1 cellular context compared by ENCODE assay signal in genomic region chr14:73644531-73645247, GRCh38.
TF ChIP-seq lines count a peak whose summit lies in the region.

A gene with protein sequence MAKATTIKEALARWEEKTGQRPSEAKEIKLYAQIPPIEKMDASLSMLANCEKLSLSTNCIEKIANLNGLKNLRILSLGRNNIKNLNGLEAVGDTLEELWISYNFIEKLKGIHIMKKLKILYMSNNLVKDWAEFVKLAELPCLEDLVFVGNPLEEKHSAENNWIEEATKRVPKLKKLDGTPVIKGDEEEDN (plus strand): TSS chr14:73644986. CDS start chr14:73645040, 54 bp downstream.

TF ChIP-seq in K562, 482 proteins besides CTCF, POLR2A, EP300 and RAD21 (continued from another document and continues in another):
- TF ChIP-seq, protein P1, sequence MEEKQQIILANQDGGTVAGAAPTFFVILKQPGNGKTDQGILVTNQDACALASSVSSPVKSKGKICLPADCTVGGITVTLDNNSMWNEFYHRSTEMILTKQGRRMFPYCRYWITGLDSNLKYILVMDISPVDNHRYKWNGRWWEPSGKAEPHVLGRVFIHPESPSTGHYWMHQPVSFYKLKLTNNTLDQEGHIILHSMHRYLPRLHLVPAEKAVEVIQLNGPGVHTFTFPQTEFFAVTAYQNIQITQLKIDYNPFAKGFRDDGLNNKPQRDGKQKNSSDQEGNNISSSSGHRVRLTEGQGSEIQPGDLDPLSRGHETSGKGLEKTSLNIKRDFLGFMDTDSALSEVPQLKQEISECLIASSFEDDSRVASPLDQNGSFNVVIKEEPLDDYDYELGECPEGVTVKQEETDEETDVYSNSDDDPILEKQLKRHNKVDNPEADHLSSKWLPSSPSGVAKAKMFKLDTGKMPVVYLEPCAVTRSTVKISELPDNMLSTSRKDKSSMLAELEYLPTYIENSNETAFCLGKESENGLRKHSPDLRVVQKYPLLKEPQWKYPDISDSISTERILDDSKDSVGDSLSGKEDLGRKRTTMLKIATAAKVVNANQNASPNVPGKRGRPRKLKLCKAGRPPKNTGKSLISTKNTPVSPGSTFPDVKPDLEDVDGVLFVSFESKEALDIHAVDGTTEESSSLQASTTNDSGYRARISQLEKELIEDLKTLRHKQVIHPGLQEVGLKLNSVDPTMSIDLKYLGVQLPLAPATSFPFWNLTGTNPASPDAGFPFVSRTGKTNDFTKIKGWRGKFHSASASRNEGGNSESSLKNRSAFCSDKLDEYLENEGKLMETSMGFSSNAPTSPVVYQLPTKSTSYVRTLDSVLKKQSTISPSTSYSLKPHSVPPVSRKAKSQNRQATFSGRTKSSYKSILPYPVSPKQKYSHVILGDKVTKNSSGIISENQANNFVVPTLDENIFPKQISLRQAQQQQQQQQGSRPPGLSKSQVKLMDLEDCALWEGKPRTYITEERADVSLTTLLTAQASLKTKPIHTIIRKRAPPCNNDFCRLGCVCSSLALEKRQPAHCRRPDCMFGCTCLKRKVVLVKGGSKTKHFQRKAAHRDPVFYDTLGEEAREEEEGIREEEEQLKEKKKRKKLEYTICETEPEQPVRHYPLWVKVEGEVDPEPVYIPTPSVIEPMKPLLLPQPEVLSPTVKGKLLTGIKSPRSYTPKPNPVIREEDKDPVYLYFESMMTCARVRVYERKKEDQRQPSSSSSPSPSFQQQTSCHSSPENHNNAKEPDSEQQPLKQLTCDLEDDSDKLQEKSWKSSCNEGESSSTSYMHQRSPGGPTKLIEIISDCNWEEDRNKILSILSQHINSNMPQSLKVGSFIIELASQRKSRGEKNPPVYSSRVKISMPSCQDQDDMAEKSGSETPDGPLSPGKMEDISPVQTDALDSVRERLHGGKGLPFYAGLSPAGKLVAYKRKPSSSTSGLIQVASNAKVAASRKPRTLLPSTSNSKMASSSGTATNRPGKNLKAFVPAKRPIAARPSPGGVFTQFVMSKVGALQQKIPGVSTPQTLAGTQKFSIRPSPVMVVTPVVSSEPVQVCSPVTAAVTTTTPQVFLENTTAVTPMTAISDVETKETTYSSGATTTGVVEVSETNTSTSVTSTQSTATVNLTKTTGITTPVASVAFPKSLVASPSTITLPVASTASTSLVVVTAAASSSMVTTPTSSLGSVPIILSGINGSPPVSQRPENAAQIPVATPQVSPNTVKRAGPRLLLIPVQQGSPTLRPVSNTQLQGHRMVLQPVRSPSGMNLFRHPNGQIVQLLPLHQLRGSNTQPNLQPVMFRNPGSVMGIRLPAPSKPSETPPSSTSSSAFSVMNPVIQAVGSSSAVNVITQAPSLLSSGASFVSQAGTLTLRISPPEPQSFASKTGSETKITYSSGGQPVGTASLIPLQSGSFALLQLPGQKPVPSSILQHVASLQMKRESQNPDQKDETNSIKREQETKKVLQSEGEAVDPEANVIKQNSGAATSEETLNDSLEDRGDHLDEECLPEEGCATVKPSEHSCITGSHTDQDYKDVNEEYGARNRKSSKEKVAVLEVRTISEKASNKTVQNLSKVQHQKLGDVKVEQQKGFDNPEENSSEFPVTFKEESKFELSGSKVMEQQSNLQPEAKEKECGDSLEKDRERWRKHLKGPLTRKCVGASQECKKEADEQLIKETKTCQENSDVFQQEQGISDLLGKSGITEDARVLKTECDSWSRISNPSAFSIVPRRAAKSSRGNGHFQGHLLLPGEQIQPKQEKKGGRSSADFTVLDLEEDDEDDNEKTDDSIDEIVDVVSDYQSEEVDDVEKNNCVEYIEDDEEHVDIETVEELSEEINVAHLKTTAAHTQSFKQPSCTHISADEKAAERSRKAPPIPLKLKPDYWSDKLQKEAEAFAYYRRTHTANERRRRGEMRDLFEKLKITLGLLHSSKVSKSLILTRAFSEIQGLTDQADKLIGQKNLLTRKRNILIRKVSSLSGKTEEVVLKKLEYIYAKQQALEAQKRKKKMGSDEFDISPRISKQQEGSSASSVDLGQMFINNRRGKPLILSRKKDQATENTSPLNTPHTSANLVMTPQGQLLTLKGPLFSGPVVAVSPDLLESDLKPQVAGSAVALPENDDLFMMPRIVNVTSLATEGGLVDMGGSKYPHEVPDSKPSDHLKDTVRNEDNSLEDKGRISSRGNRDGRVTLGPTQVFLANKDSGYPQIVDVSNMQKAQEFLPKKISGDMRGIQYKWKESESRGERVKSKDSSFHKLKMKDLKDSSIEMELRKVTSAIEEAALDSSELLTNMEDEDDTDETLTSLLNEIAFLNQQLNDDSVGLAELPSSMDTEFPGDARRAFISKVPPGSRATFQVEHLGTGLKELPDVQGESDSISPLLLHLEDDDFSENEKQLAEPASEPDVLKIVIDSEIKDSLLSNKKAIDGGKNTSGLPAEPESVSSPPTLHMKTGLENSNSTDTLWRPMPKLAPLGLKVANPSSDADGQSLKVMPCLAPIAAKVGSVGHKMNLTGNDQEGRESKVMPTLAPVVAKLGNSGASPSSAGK (IDR thresholded peaks at IDR 0.05), result peak; percentile 75; the same call in 1 of the 2 replicates
- TF ChIP-seq HMG20A (CRISPR knock-in tag; conservative IDR thresholded peaks at IDR 0.05) (no peak), SIN3A (IDR thresholded peaks at IDR 0.05; ENCODE audit: borderline replicate concordance in 2 of 2, control insufficient read depth in 1 of 2, low read depth in 2 of 2, low read length in 2 of 2) (0 out of 4 replicates have a peak, but pooled peaks of 1 of the 2 experiments have one; percentile 61), PTBP1 (IDR thresholded peaks at IDR 0.05; ENCODE audit: low read depth, low read length) (no peak), HNRNPLL (IDR thresholded peaks at IDR 0.05; ENCODE audit: low read depth, low read length, poor library complexity, severe bottlenecking) (peak; percentile 66), ATF7 (IDR thresholded peaks at IDR 0.05) (0 out of 2 replicates have a peak, but pooled peaks have one; percentile 33), KHSRP (IDR thresholded peaks at IDR 0.05) (no peak), EGR1 (conservative IDR thresholded peaks at IDR 0.05) (no peak), HNRNPK (IDR thresholded peaks at IDR 0.05; ENCODE audit: low read depth, low read length, poor library complexity, severe bottlenecking) (no peak), CBFA2T3 (IDR thresholded peaks at IDR 0.05) (no peak), NR2C2 (CRISPR knock-in tag; IDR thresholded peaks at IDR 0.05) (no peak), NR2C2 (tag; IDR thresholded peaks at IDR 0.05) (peak; percentile 93), ZNF668 (CRISPR knock-in tag; IDR thresholded peaks at IDR 0.05) (peak; percentile 55; the same call in 1 of the 2 replicates), ESRRA (IDR thresholded peaks at IDR 0.05; ENCODE audit: borderline replicate concordance, low read depth) (0 out of 2 replicates have a peak, but pooled peaks have one; percentile 19), SETDB1 (IDR thresholded peaks at IDR 0.05; ENCODE audit: low read length) (no peak), PHF8 (IDR thresholded peaks at IDR 0.05; ENCODE audit: borderline replicate concordance, low read length) (peak; percentile 67; the same call in 1 of the 2 replicates), ATF1 (CRISPR knock-in tag; IDR thresholded peaks at IDR 0.05) (no peak), ATF1 (tag; IDR thresholded peaks at IDR 0.05) (no peak), FOXJ2 (tag; IDR thresholded peaks at IDR 0.05) (no peak), SPI1 (IDR thresholded peaks at IDR 0.05; ENCODE audit: borderline replicate concordance, low read depth, low read length) (no peak), BCLAF1 (IDR thresholded peaks at IDR 0.05; ENCODE audit: borderline replicate concordance in 1 of 2, control insufficient read depth in 1 of 2, low read depth in 2 of 2, low read length in 1 of 2) (no peak), ZBTB40 (IDR thresholded peaks at IDR 0.05) (peak; percentile 53; the same call in 1 of the 2 replicates), ZBTB40 (CRISPR knock-in tag; IDR thresholded peaks at IDR 0.05) (no peak), ZNF311 (CRISPR knock-in tag; IDR thresholded peaks at IDR 0.05) (no peak)
- TF ChIP-seq, protein P2, sequence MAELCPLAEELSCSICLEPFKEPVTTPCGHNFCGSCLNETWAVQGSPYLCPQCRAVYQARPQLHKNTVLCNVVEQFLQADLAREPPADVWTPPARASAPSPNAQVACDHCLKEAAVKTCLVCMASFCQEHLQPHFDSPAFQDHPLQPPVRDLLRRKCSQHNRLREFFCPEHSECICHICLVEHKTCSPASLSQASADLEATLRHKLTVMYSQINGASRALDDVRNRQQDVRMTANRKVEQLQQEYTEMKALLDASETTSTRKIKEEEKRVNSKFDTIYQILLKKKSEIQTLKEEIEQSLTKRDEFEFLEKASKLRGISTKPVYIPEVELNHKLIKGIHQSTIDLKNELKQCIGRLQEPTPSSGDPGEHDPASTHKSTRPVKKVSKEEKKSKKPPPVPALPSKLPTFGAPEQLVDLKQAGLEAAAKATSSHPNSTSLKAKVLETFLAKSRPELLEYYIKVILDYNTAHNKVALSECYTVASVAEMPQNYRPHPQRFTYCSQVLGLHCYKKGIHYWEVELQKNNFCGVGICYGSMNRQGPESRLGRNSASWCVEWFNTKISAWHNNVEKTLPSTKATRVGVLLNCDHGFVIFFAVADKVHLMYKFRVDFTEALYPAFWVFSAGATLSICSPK (IDR thresholded peaks at IDR 0.05; ENCODE audit: borderline replicate concordance), result no peak
- TF ChIP-seq, protein P3, sequence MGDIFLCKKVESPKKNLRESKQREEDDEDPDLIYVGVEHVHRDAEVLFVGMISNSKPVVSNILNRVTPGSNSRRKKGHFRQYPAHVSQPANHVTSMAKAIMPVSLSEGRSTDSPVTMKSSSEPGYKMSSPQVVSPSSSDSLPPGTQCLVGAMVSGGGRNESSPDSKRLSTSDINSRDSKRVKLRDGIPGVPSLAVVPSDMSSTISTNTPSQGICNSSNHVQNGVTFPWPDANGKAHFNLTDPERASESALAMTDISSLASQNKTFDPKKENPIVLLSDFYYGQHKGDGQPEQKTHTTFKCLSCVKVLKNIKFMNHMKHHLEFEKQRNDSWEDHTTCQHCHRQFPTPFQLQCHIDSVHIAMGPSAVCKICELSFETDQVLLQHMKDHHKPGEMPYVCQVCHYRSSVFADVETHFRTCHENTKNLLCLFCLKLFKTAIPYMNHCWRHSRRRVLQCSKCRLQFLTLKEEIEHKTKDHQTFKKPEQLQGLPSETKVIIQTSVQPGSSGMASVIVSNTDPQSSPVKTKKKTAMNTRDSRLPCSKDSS (IDR thresholded peaks at IDR 0.05; ENCODE audit: low read depth, partially characterized antibody), result no peak
